ENCODE assay signal across 30 cellular contexts in genomic region chr17:59519132-59519531, GRCh38.
"Had no signal": no experiment of that assay in that cellular context is flagged by ENCODE, and none has a peak within 500 bp of the region (broad histone marks: within the 10 kb centered on the region; RNA-seq: fewer than 3 reads in every experiment).

No MANE protein-coding gene starts in this region.

- FAIRE-seq: astrocyte, bronchial epithelial cell, frontal cortex had no signal

- DNase-seq: activated B cell treated with CpG ODN at 0.5 μM for 24 hours; activated CD4-positive, alpha-beta T cell treated with anti-CD3 and anti-CD28 coated beads for 48 hours; activated CD4-positive, alpha-beta T cell treated with anti-CD3 and anti-CD28 coated beads, Interleukin-2, amount 50 U/mL, for 1 hour; activated CD4-positive, alpha-beta T cell treated with anti-CD3 and anti-CD28 coated beads, Interleukin-2, amount 50 U/mL, for 48 hours; activated CD8-positive, alpha-beta memory T cell treated with anti-CD3 and anti-CD28 coated beads for 24 hours; activated CD8-positive, alpha-beta T cell treated with anti-CD3 and anti-CD28 coated beads for 36 hours; activated effector memory CD4-positive, alpha-beta T cell treated with anti-CD3 and anti-CD28 coated beads, Interleukin-2, amount 50 U/mL, for 16 hours; activated naive CD4-positive, alpha-beta T cell treated with anti-CD3 and anti-CD28 coated beads for 36 hours; activated naive CD8-positive, alpha-beta T cell treated with anti-CD3 and anti-CD28 coated beads for 36 hours; activated naive CD8-positive, alpha-beta T cell treated with anti-CD3 and anti-CD28 coated beads, Interleukin-2, amount 50 U/mL, for 24 hours; activated T-cell treated with anti-CD3 and anti-CD28 coated beads, Interleukin-2, amount 50 U/mL, for 48 hours; brain microvascular endothelial cell; dorsolateral prefrontal cortex; effector CD4-positive, alpha-beta T cell; effector memory CD8-positive, alpha-beta T cell; erythroblast; head of caudate nucleus; T-helper 2 cell; WERI-Rb-1 had no signal

- H3K9me3 ChIP-seq: esophagus muscularis mucosa had no signal

- ATAC-seq: activated CD4-positive, CD25-positive, alpha-beta regulatory T cell treated with anti-CD3 and anti-CD28 coated beads, Interleukin-2, amount 50 U/mL, for 24 hours; activated CD8-positive, alpha-beta T cell treated with anti-CD3 and anti-CD28 coated beads for 36 hours; activated naive CD8-positive, alpha-beta T cell treated with anti-CD3 and anti-CD28 coated beads, Interleukin-2, amount 50 U/mL, for 24 hours; effector memory CD8-positive, alpha-beta T cell had no signal

- H3K4me3 ChIP-seq: coronary artery, dorsolateral prefrontal cortex, esophagus muscularis mucosa had no signal

- H3K36me3 Mint-ChIP-seq: activated naive CD4-positive, alpha-beta T cell treated with anti-CD3 and anti-CD28 coated beads, Interleukin-2, amount 50 U/mL, for 24 hours; activated naive CD8-positive, alpha-beta T cell treated with anti-CD3 and anti-CD28 coated beads for 36 hours had no signal

- H3K27me3 ChIP-seq: brain microvascular endothelial cell, dorsolateral prefrontal cortex, esophagus muscularis mucosa had no signal

- H3K9me3 Mint-ChIP-seq: activated B cell treated with CpG ODN at 0.5 μM for 24 hours; activated CD8-positive, alpha-beta T cell treated with anti-CD3 and anti-CD28 coated beads for 36 hours; activated naive CD4-positive, alpha-beta T cell treated with anti-CD3 and anti-CD28 coated beads for 36 hours; activated naive CD4-positive, alpha-beta T cell treated with anti-CD3 and anti-CD28 coated beads, Interleukin-2, amount 50 U/mL, for 24 hours; activated naive CD8-positive, alpha-beta T cell treated with anti-CD3 and anti-CD28 coated beads for 36 hours; activated naive CD8-positive, alpha-beta T cell treated with anti-CD3 and anti-CD28 coated beads, Interleukin-2, amount 50 U/mL, for 24 hours; activated T-helper 1 cell treated with anti-CD3 and anti-CD28 coated beads, Interleukin-12 subunit alpha, Interleukin-12 subunit beta, Interleukin-2, Interleukin-4 antibody, amounts not matched to agents 30 ng/mL and 10 ng/mL and 1 ng/mL, durations not matched to agents 14 hours and 24 hours and 36 hours; activated T-helper 2 cell treated with anti-CD3 and anti-CD28 coated beads, Interferon-gamma antibody, Interleukin-2, Interleukin-4, amounts not matched to agents 10 μg/mL and 5 μg/mL and 100 μg/mL, durations not matched to agents 14 hours and 24 hours and 36 hours; central memory CD8-positive, alpha-beta T cell; dendritic cell treated with granulocyte-macrophage colony-stimulating factor and Interleukin-4, amounts not matched to agents 40 ng/mL and 50 ng/mL, for 4 days; effector memory CD8-positive, alpha-beta T cell had no signal

- H3K27ac Mint-ChIP-seq: activated B cell treated with CpG ODN at 0.5 μM for 24 hours; activated CD8-positive, alpha-beta T cell treated with anti-CD3 and anti-CD28 coated beads for 36 hours; activated naive CD4-positive, alpha-beta T cell treated with anti-CD3 and anti-CD28 coated beads for 36 hours; activated naive CD4-positive, alpha-beta T cell treated with anti-CD3 and anti-CD28 coated beads, Interleukin-2, amount 50 U/mL, for 24 hours; activated naive CD8-positive, alpha-beta T cell treated with anti-CD3 and anti-CD28 coated beads for 36 hours; activated naive CD8-positive, alpha-beta T cell treated with anti-CD3 and anti-CD28 coated beads, Interleukin-2, amount 50 U/mL, for 24 hours; activated T-helper 1 cell treated with anti-CD3 and anti-CD28 coated beads, Interleukin-12 subunit alpha, Interleukin-12 subunit beta, Interleukin-2, Interleukin-4 antibody, amounts not matched to agents 30 ng/mL and 10 ng/mL and 1 ng/mL, durations not matched to agents 14 hours and 24 hours and 36 hours; activated T-helper 2 cell treated with anti-CD3 and anti-CD28 coated beads, Interferon-gamma antibody, Interleukin-2, Interleukin-4, amounts not matched to agents 10 μg/mL and 5 μg/mL and 100 μg/mL, durations not matched to agents 14 hours and 24 hours and 36 hours; dendritic cell treated with granulocyte-macrophage colony-stimulating factor and Interleukin-4, amounts not matched to agents 40 ng/mL and 50 ng/mL, for 4 days; effector memory CD8-positive, alpha-beta T cell had no signal

- H3K27ac ChIP-seq: brain microvascular endothelial cell, coronary artery, dorsolateral prefrontal cortex, esophagus muscularis mucosa, WERI-Rb-1 had no signal

- H3K27me3 Mint-ChIP-seq: dendritic cell treated with granulocyte-macrophage colony-stimulating factor and Interleukin-4, amounts not matched to agents 40 ng/mL and 50 ng/mL, for 4 days had no signal

- H3K4me3 Mint-ChIP-seq: activated B cell treated with CpG ODN at 0.5 μM for 24 hours; activated CD8-positive, alpha-beta T cell treated with anti-CD3 and anti-CD28 coated beads for 36 hours; activated naive CD4-positive, alpha-beta T cell treated with anti-CD3 and anti-CD28 coated beads for 36 hours; activated naive CD4-positive, alpha-beta T cell treated with anti-CD3 and anti-CD28 coated beads, Interleukin-2, amount 50 U/mL, for 24 hours; activated naive CD8-positive, alpha-beta T cell treated with anti-CD3 and anti-CD28 coated beads for 36 hours; activated naive CD8-positive, alpha-beta T cell treated with anti-CD3 and anti-CD28 coated beads, Interleukin-2, amount 50 U/mL, for 24 hours; activated T-helper 1 cell treated with anti-CD3 and anti-CD28 coated beads, Interleukin-12 subunit alpha, Interleukin-12 subunit beta, Interleukin-2, Interleukin-4 antibody, amounts not matched to agents 30 ng/mL and 10 ng/mL and 1 ng/mL, durations not matched to agents 14 hours and 24 hours and 36 hours; central memory CD8-positive, alpha-beta T cell; dendritic cell treated with granulocyte-macrophage colony-stimulating factor and Interleukin-4, amounts not matched to agents 40 ng/mL and 50 ng/mL, for 4 days; effector memory CD8-positive, alpha-beta T cell had no signal

- H3K36me3 ChIP-seq: brain microvascular endothelial cell, esophagus muscularis mucosa, WERI-Rb-1 had no signal
